Comparison of ENCODE assay signal across 27 cellular contexts in genomic region chr4:59238212-59238611, GRCh38.
"Had no signal": no experiment of that assay in that cellular context is flagged by ENCODE, and none has a peak within 500 bp of the region (broad histone marks: within the 10 kb centered on the region; RNA-seq: fewer than 3 reads in every experiment).

No MANE protein-coding gene starts in this region.

- H3K27ac ChIP-seq: stomach, suprapubic skin, testis, thoracic aorta, thyroid gland, tibial artery, tibial nerve, transverse colon, upper lobe of left lung, upper lobe of right lung, uterus, vagina had no signal

- H3K4me3 ChIP-seq: stomach, suprapubic skin, testis, thoracic aorta, thyroid gland, tibial artery, tibial nerve, transverse colon, upper lobe of left lung, upper lobe of right lung, uterus, vagina had no signal

- H3K4me1 Mint-ChIP-seq: stimulated activated effector memory CD8-positive, alpha-beta T cell treated with anti-CD3 and anti-CD28 coated beads, Interleukin-12 subunit alpha, Interleukin-12 subunit beta, amount 100 ng/mL, for 72 hours; stimulated activated memory B cell treated with anti-CD40 and anti-IgM and Interleukin-4, amounts not matched to agents 10 μg/mL and 1 μg/mL and 100 μg/mL, for 72 hours; stimulated activated naive B cell treated with anti-CD40 and anti-IgM and Interleukin-4, amounts not matched to agents 10 μg/mL and 1 μg/mL and 100 μg/mL, for 72 hours; stimulated activated naive CD8-positive, alpha-beta T cell treated with anti-CD3 and anti-CD28 coated beads, Interleukin-15, amount 100 ng/mL, for 72 hours had no signal

- H3K27me3 ChIP-seq: stomach, suprapubic skin, testis, thyroid gland, tibial artery, tibial nerve, transverse colon, upper lobe of left lung, upper lobe of right lung, uterus, vagina had no signal

- H3K36me3 Mint-ChIP-seq: stimulated activated effector memory CD8-positive, alpha-beta T cell treated with anti-CD3 and anti-CD28 coated beads, Interleukin-12 subunit alpha, Interleukin-12 subunit beta, amount 100 ng/mL, for 72 hours; stimulated activated memory B cell treated with anti-CD40 and anti-IgM and Interleukin-4, amounts not matched to agents 10 μg/mL and 1 μg/mL and 100 μg/mL, for 72 hours; stimulated activated naive B cell treated with anti-CD40 and anti-IgM and Interleukin-4, amounts not matched to agents 10 μg/mL and 1 μg/mL and 100 μg/mL, for 72 hours had no signal

- H3K4me1 ChIP-seq: stomach, suprapubic skin, testis, thyroid gland, tibial artery, tibial nerve, transverse colon, upper lobe of left lung, upper lobe of right lung, uterus, vagina had no signal

- H3K36me3 ChIP-seq: stomach, suprapubic skin, thoracic aorta, thyroid gland, tibial artery, tibial nerve, transverse colon, upper lobe of left lung, upper lobe of right lung, uterus, vagina had no signal

- DNase-seq: stimulated activated CD4-positive, alpha-beta T cell treated with anti-CD3 and anti-CD28 coated beads, Interleukin-2, amount 100 ng/mL, for 48 hours; stimulated activated CD4-positive, alpha-beta T cell treated with anti-CD3 and anti-CD28 coated beads, Interleukin-4, amount 100 ng/mL, for 1 hour; stimulated activated CD4-positive, alpha-beta T cell treated with anti-CD3 and anti-CD28 coated beads, Interleukin-4, amount 100 ng/mL, for 24 hours; stimulated activated CD4-positive, alpha-beta T cell treated with anti-CD3 and anti-CD28 coated beads, Interleukin-4, amount 100 ng/mL, for 4 hours; stimulated activated CD8-positive, alpha-beta memory T cell treated with anti-CD3 and anti-CD28 coated beads, Interleukin-4, amount 100 ng/mL, for 48 hours; stimulated activated naive B cell treated with anti-CD40 and anti-IgM and Interleukin-4, amounts not matched to agents 10 μg/mL and 1 μg/mL and 100 μg/mL, for 72 hours; stimulated activated naive CD4-positive, alpha-beta T cell; stimulated activated naive CD4-positive, alpha-beta T cell treated with Interleukin-2 at 50 U/mL for 16 hours; stimulated activated naive CD8-positive, alpha-beta T cell treated with anti-CD3 and anti-CD28 coated beads, Interleukin-15, amount 100 ng/mL, for 72 hours; stimulated activated naive CD8-positive, alpha-beta T cell treated with anti-CD3 and anti-CD28 coated beads, Interleukin-15, Interleukin-2, amounts not matched to agents 100 U/mL and 50 U/mL, for 24 hours; stomach; substantia nigra; testis; thyroid gland; tibial artery; transverse colon; trophoblast cell; upper lobe of left lung; upper lobe of right lung; uterus had no signal

- H3K4me3 Mint-ChIP-seq: stimulated activated effector memory CD8-positive, alpha-beta T cell treated with anti-CD3 and anti-CD28 coated beads, Interleukin-12 subunit alpha, Interleukin-12 subunit beta, amount 100 ng/mL, for 72 hours; stimulated activated memory B cell treated with anti-CD40 and anti-IgM and Interleukin-4, amounts not matched to agents 10 μg/mL and 1 μg/mL and 100 μg/mL, for 72 hours; stimulated activated naive B cell treated with anti-CD40 and anti-IgM and Interleukin-4, amounts not matched to agents 10 μg/mL and 1 μg/mL and 100 μg/mL, for 72 hours; stimulated activated naive CD8-positive, alpha-beta T cell treated with anti-CD3 and anti-CD28 coated beads, Interleukin-15, amount 100 ng/mL, for 72 hours; stimulated activated naive CD8-positive, alpha-beta T cell treated with anti-CD3 and anti-CD28 coated beads, Interleukin-15, Interleukin-2, amounts not matched to agents 100 ng/mL and 50 ng/mL, for 24 hours had no signal

- H3K9me3 ChIP-seq: testis, thoracic aorta, thyroid gland, tibial artery, transverse colon, upper lobe of left lung, upper lobe of right lung, uterus, vagina had no signal

- H3K27me3 Mint-ChIP-seq: stimulated activated memory B cell treated with anti-CD40 and anti-IgM and Interleukin-4, amounts not matched to agents 10 μg/mL and 1 μg/mL and 100 μg/mL, for 72 hours; stimulated activated naive B cell treated with anti-CD40 and anti-IgM and Interleukin-4, amounts not matched to agents 10 μg/mL and 1 μg/mL and 100 μg/mL, for 72 hours; stimulated activated naive CD8-positive, alpha-beta T cell treated with anti-CD3 and anti-CD28 coated beads, Interleukin-15, amount 100 ng/mL, for 72 hours; stimulated activated naive CD8-positive, alpha-beta T cell treated with anti-CD3 and anti-CD28 coated beads, Interleukin-15, Interleukin-2, amounts not matched to agents 100 ng/mL and 50 ng/mL, for 24 hours had no signal

- H3K27ac Mint-ChIP-seq: stimulated activated effector memory CD8-positive, alpha-beta T cell treated with anti-CD3 and anti-CD28 coated beads, Interleukin-12 subunit alpha, Interleukin-12 subunit beta, amount 100 ng/mL, for 72 hours; stimulated activated memory B cell treated with anti-CD40 and anti-IgM and Interleukin-4, amounts not matched to agents 10 μg/mL and 1 μg/mL and 100 μg/mL, for 72 hours; stimulated activated naive B cell treated with anti-CD40 and anti-IgM and Interleukin-4, amounts not matched to agents 10 μg/mL and 1 μg/mL and 100 μg/mL, for 72 hours; stimulated activated naive CD8-positive, alpha-beta T cell treated with anti-CD3 and anti-CD28 coated beads, Interleukin-15, Interleukin-2, amounts not matched to agents 100 ng/mL and 50 ng/mL, for 24 hours had no signal

- ATAC-seq: stimulated activated effector memory CD8-positive, alpha-beta T cell treated with anti-CD3 and anti-CD28 coated beads, Interleukin-12 subunit alpha, Interleukin-12 subunit beta, amount 100 ng/mL, for 72 hours; stimulated activated memory B cell treated with anti-CD40 and anti-IgM and Interleukin-4, amounts not matched to agents 10 μg/mL and 1 μg/mL and 100 μg/mL, for 72 hours; stimulated activated naive B cell treated with anti-CD40 and anti-IgM and Interleukin-4, amounts not matched to agents 10 μg/mL and 1 μg/mL and 100 μg/mL, for 72 hours; stimulated activated naive CD8-positive, alpha-beta T cell treated with anti-CD3 and anti-CD28 coated beads, Interleukin-15, amount 100 ng/mL, for 72 hours; stimulated activated naive CD8-positive, alpha-beta T cell treated with anti-CD3 and anti-CD28 coated beads, Interleukin-15, Interleukin-2, amounts not matched to agents 100 U/mL and 50 U/mL, for 24 hours had no signal
